ENCODE assay signal across 12 cellular contexts in genomic region chr3:177753498-177754155, GRCh38.
DNase-seq lines count a peak whose midpoint lies in the region; ATAC-seq and TF ChIP-seq lines count a peak whose summit lies in the region.
"Had no signal": no experiment of that assay in that cellular context is flagged by ENCODE, and none has a peak within 500 bp of the region (broad histone marks: within the 10 kb centered on the region; RNA-seq: fewer than 3 reads in every experiment).

No MANE protein-coding gene starts in this region.

- H4K20me1 ChIP-seq in mammary epithelial cell (ENCODE audit: insufficient read depth, low read length), result no peaks in the 10 kb centered on the region

- CTCF ChIA-PET in mammary epithelial cell (lab: Charles Lee; ENCODE audit: low non-redundant PET), result no interaction called here
- CTCF ChIA-PET in MCF 10A (lab: Yijun Ruan, JAX), result interaction anchor here (0.6 to 1.1 kb wide), 4 partner anchors 22 to 172 kb away, joined by 3 to 4 read pairs (median 4); no protein-coding TSS in a partner anchor

- H3K27me3 ChIP-seq in mammary epithelial cell (ENCODE audit: insufficient read depth, low read length), result no peaks in the 10 kb centered on the region

- dilution Hi-C loops in mammary epithelial cell (cut with HindIII; ENCODE audit: low sequenced_read_pairs), result no loop called here

- H3K4me3 Mint-ChIP-seq in MCF 10A (ENCODE audit: unreplicated experiment) (no peak overlapping the region), natural killer cell (no peak overlapping the region)
- H3K4me3 Mint-ChIP-seq: brain had no signal

- ATAC-seq in natural killer cell (peak in 2 of 3 donors; percentile 18 to 47), GM18867 (IDR thresholded peaks at IDR 0.05; ENCODE audit: unreplicated experiment) (no peak)

- H3K27ac Mint-ChIP-seq in MCF 10A (ENCODE audit: low read depth, unreplicated experiment) (no peak overlapping the region), natural killer cell (peak overlapping the region in 1 of 2 donors; percentile 74)

- WGBS in mammary epithelial cell (ENCODE audit: low coverage, missing lambda C conversion rate), result 83% methylated on average over 2 of the region's 2 CpGs

- BruUV-seq in mammary epithelial cell (replicated peaks; lab: Mats Ljungman, UMichigan) (no TSS peak), MCF 10A (replicated peaks; lab: Mats Ljungman, UMichigan) (no TSS peak)

- POLR2A ChIA-PET in MCF 10A (lab: Yijun Ruan, JAX), result interaction anchor here (0.7 kb wide), 1 partner anchor 10 kb away, joined by 3 read pairs; no protein-coding TSS in a partner anchor

- H3K9ac ChIP-seq in mammary epithelial cell (ENCODE audit: insufficient read depth, low read length), result no peak overlapping the region

- no peaks in the 10 kb centered on the region for H3K79me2 ChIP-seq in mammary epithelial cell (ENCODE audit: insufficient read depth, low read length)

- H2AFZ ChIP-seq in mammary epithelial cell (ENCODE audit: low read depth, low read length), result no peak overlapping the region

- intact Hi-C loops in mammary epithelial cell (cut with micrococcal nuclease) (no loop called here), MCF 10A (cut with micrococcal nuclease) (no loop called here), natural killer cell (cut with micrococcal nuclease) (no loop called here)

- H3K27me3 Mint-ChIP-seq in MCF 10A (ENCODE audit: insufficient read depth, unreplicated experiment) (no peaks in the 10 kb centered on the region), natural killer cell (ENCODE audit: low read depth in 2 of 2) (no peaks in the 10 kb centered on the region)

- in situ Hi-C loops in mammary epithelial cell (cut with MboI; ENCODE audit: low sequenced_read_pairs in 2 of 2), result no loop called here

- H3K4me2 ChIP-seq in mammary epithelial cell (ENCODE audit: insufficient read depth, low read depth, low read length), result no peak overlapping the region

- H3K27ac ChIP-seq in mammary epithelial cell (ENCODE audit: insufficient read depth, low read depth, low read length), result no peak overlapping the region

- H3K36me3 Mint-ChIP-seq in MCF 10A (ENCODE audit: insufficient read depth, unreplicated experiment) (no peaks in the 10 kb centered on the region), natural killer cell (no peaks in the 10 kb centered on the region)
- H3K36me3 Mint-ChIP-seq: brain had no signal

- H3K9me3 ChIP-seq in mammary epithelial cell (replicated peaks; ENCODE audit: insufficient read depth, low read length), result no peaks in the 10 kb centered on the region

- peaks cover 11% of the 10 kb centered on the region for H3K4me1 Mint-ChIP-seq in MCF 10A (ENCODE audit: insufficient read depth, unreplicated experiment)
- peaks cover 9 to 12% of the 10 kb centered on the region in 2 donors for H3K4me1 Mint-ChIP-seq in natural killer cell

- no peak overlapping the region for H3K4me3 ChIP-seq in mammary epithelial cell (replicated peaks in 1 of 3; ENCODE audit: insufficient read depth in 1 of 3, low read depth in 2 of 3, low read length in 3 of 3)
- H3K4me3 ChIP-seq in fibroblast of mammary gland (ENCODE audit: control insufficient read depth, low read depth, low read length), result no peak overlapping the region

- H3K4me1 ChIP-seq in mammary epithelial cell (ENCODE audit: insufficient read depth, low read length), result peaks cover 1% of the 10 kb centered on the region

- TF ChIP-seq CTCF in mammary epithelial cell (conservative IDR thresholded peaks at IDR 0.05 in 1 of 2, IDR thresholded peaks at IDR 0.05 in 1 of 2; ENCODE audit: extremely low read depth in 1 of 2, insufficient read depth in 1 of 2, low read depth in 1 of 2, low read length in 2 of 2) (no peak), MCF 10A (IDR thresholded peaks at IDR 0.05; ENCODE audit: unreplicated experiment) (no peak), fibroblast of mammary gland (conservative IDR thresholded peaks at IDR 0.05; ENCODE audit: control insufficient read depth, insufficient read depth, low read depth, low read length) (no peak), natural killer cell (IDR thresholded peaks at IDR 0.05) (no peak)

- DNase-seq in mammary epithelial cell (peak; percentile 26), MCF 10A (ENCODE audit: unreplicated experiment) (no peak), fibroblast of mammary gland (ENCODE audit: low read depth) (peak; percentile 40), natural killer cell (no peak), ureter (ENCODE audit: low spot score) (peak; percentile 56), NCI-H1694 treated with DMSO at 0.1 percent for 48 hours (lab: John Stamatoyannopoulos, UW) (no peak), midbrain (lab: John Stamatoyannopoulos, UW) (no peak)
- DNase-seq: NCI-H187 treated with DMSO at 0.1 percent for 48 hours; stimulated activated CD4-positive, alpha-beta T cell treated with anti-CD3 and anti-CD28 coated beads, Interleukin-4, amount 100 ng/mL, for 24 hours; T1000 had no signal

- H3K9me3 Mint-ChIP-seq in MCF 10A (ENCODE audit: unreplicated experiment) (peaks cover 9% of the 10 kb centered on the region), natural killer cell (no peaks in the 10 kb centered on the region)

- H3K36me3 ChIP-seq in mammary epithelial cell (ENCODE audit: insufficient read depth, low read length), result no peaks in the 10 kb centered on the region

Comparison
In these comparisons a context has a peak if more than half of its experiments do, and no peak if none do; other contexts are left out.
1. DNase-seq: peak in mammary epithelial cell (single experiment), fibroblast of mammary gland (single experiment) and ureter (single experiment); none in MCF 10A (single experiment), natural killer cell (single experiment), NCI-H1694 treated with DMSO at 0.1 percent for 48 hours (single experiment) and midbrain (single experiment).